1 cellular context compared by ENCODE assay signal in genomic region chr7:151172273-151173141, GRCh38.
TF ChIP-seq lines count a peak whose summit lies in the region.

No MANE protein-coding gene starts in this region.

TF ChIP-seq in HEK293, 187 proteins besides CTCF, POLR2A, EP300 and RAD21 (continued from another document and continues in another):
- TF ChIP-seq BCL6B (tag by site-specific recombination; IDR thresholded peaks at IDR 0.05) (no peak), ZBTB1 (tag by site-specific recombination; IDR thresholded peaks at IDR 0.05) (no peak), ZNF785 (tag by site-specific recombination; IDR thresholded peaks at IDR 0.05) (no peak), REST (tag by site-specific recombination; IDR thresholded peaks at IDR 0.05) (no peak), ZNF362 (tag by site-specific recombination; IDR thresholded peaks at IDR 0.05) (no peak), ZNF133 (tag by site-specific recombination; IDR thresholded peaks at IDR 0.05) (no peak), ZNF433 (tag by site-specific recombination; IDR thresholded peaks at IDR 0.05; ENCODE audit: low read depth) (no peak), ZNF792 (tag by site-specific recombination; IDR thresholded peaks at IDR 0.05) (no peak), ZNF704 (tag by site-specific recombination; IDR thresholded peaks at IDR 0.05) (no peak), ZNF404 (tag by site-specific recombination; IDR thresholded peaks at IDR 0.05) (no peak), ZSCAN30 (tag by site-specific recombination; IDR thresholded peaks at IDR 0.05) (peak; percentile 81), ZNF664 (tag by site-specific recombination; IDR thresholded peaks at IDR 0.05) (no peak), ZNF660 (tag by site-specific recombination; IDR thresholded peaks at IDR 0.05) (peak; percentile 95), EGR2 (tag by site-specific recombination; IDR thresholded peaks at IDR 0.05; ENCODE audit: low read depth) (0 out of 2 replicates have a peak, but pooled peaks have one; percentile 24), ZNF747 (tag by site-specific recombination; IDR thresholded peaks at IDR 0.05) (no peak), ZNF366 (tag by site-specific recombination; conservative IDR thresholded peaks at IDR 0.05) (no peak), SP7 (tag by site-specific recombination; IDR thresholded peaks at IDR 0.05) (peak; percentile 81), ZBTB10 (tag by site-specific recombination; IDR thresholded peaks at IDR 0.05) (no peak), KLF16 (tag by site-specific recombination; IDR thresholded peaks at IDR 0.05) (peak; percentile 62; the same call in 1 of the 2 replicates), ZNF10 (tag by site-specific recombination; IDR thresholded peaks at IDR 0.05) (0 out of 2 replicates have a peak, but pooled peaks have one; percentile 23), ZNF280D (tag by site-specific recombination; IDR thresholded peaks at IDR 0.05) (0 out of 2 replicates have a peak, but pooled peaks have one; percentile 30), SCRT2 (tag by site-specific recombination; IDR thresholded peaks at IDR 0.05) (no peak), ZIC2 (tag by site-specific recombination; IDR thresholded peaks at IDR 0.05) (peak; percentile 50), ZNF239 (tag by site-specific recombination; IDR thresholded peaks at IDR 0.05) (no peak), ZNF18 (tag by site-specific recombination; IDR thresholded peaks at IDR 0.05) (no peak), ZNF394 (tag by site-specific recombination; IDR thresholded peaks at IDR 0.05; ENCODE audit: borderline replicate concordance) (peak; percentile 47; the same call in 1 of the 2 replicates), ZFHX2 (tag by site-specific recombination; conservative IDR thresholded peaks at IDR 0.05) (peak; percentile 48; the same call in 1 of the 2 replicates), ZNF629 (tag by site-specific recombination; IDR thresholded peaks at IDR 0.05) (peak; percentile 56; the same call in 1 of the 2 replicates), ZNF626 (tag by site-specific recombination; IDR thresholded peaks at IDR 0.05) (no peak), ZNF530 (tag by site-specific recombination; IDR thresholded peaks at IDR 0.05; ENCODE audit: low read depth) (no peak), ZNF221 (tag by site-specific recombination; IDR thresholded peaks at IDR 0.05; ENCODE audit: borderline replicate concordance) (no peak), SP2 (tag by site-specific recombination; IDR thresholded peaks at IDR 0.05) (no peak), INSM2 (tag by site-specific recombination; IDR thresholded peaks at IDR 0.05) (no peak), ZNF776 (tag by site-specific recombination; IDR thresholded peaks at IDR 0.05; ENCODE audit: borderline replicate concordance) (no peak), REPIN1 (tag by site-specific recombination; IDR thresholded peaks at IDR 0.05; ENCODE audit: low read depth) (no peak), ZNF501 (tag by site-specific recombination; IDR thresholded peaks at IDR 0.05) (peak; percentile 87; the same call in 1 of the 2 replicates), ZNF623 (tag by site-specific recombination; IDR thresholded peaks at IDR 0.05) (no peak), MYNN (tag by site-specific recombination; IDR thresholded peaks at IDR 0.05; ENCODE audit: borderline replicate concordance) (no peak), ZBTB17 (tag by site-specific recombination; IDR thresholded peaks at IDR 0.05) (peak; percentile 64), ZNF184 (tag by site-specific recombination; IDR thresholded peaks at IDR 0.05) (peak; percentile 21; the same call in 1 of the 2 replicates), ZSCAN18 (tag by site-specific recombination; IDR thresholded peaks at IDR 0.05) (no peak), ZBTB44 (tag by site-specific recombination; IDR thresholded peaks at IDR 0.05) (peak; percentile 49; the same call in 1 of the 2 replicates), ZNF174 (tag by site-specific recombination; IDR thresholded peaks at IDR 0.05) (no peak), ZNF169 (tag by site-specific recombination; IDR thresholded peaks at IDR 0.05) (no peak), ZNF223 (tag by site-specific recombination; IDR thresholded peaks at IDR 0.05) (no peak)
